In the genomic region with DNA sequence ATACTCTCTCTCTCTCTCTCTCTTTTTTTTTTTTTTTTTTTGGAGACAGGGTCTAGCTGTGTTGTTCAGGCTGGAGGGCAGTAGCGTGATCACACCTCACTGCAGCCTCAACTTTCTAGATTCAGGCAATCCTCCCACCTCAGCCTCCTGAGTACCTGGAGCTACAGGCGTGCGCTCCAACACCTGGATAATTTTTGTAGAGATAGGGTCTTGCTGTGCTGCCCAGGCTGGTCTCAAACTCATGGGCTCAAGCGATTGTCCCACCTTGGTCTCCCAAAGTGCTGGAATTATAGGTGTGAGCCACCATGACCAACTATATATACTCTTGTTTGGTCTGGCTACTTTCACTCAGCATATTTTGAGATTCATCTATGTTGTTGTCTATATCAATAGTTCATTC, we compare ENCODE assay signal across 37 cellular contexts.
"Had no signal": no experiment of that assay in that cellular context is flagged by ENCODE, and none has a peak within 500 bp of the region (broad histone marks: within the 10 kb centered on the region; RNA-seq: fewer than 3 reads in every experiment).

No MANE protein-coding gene starts in this region.

- ATAC-seq: activated CD4-positive, alpha-beta T cell treated with anti-CD3 and anti-CD28 coated beads for 36 hours; activated CD4-positive, CD25-positive, alpha-beta regulatory T cell treated with anti-CD3 and anti-CD28 coated beads, Interleukin-2, amount 50 U/mL, for 24 hours; activated CD8-positive, alpha-beta memory T cell treated with anti-CD3 and anti-CD28 coated beads, Interleukin-2, amount 10 ng/mL, durations not matched to agents 7 days and 5 days; activated CD8-positive, alpha-beta T cell treated with anti-CD3 and anti-CD28 coated beads, Interleukin-2, amount 10 ng/mL, durations not matched to agents 7 days and 5 days; activated naive CD4-positive, alpha-beta T cell treated with anti-CD3 and anti-CD28 coated beads, Interleukin-2, amount 50 U/mL, for 72 hours; foreskin keratinocyte; gastrocnemius medialis; heart left ventricle; T-cell had no signal

- H3K4me3 ChIP-seq: ascending aorta, breast epithelium, cardiac muscle cell, coronary artery, dorsolateral prefrontal cortex, esophagus muscularis mucosa, gastrocnemius medialis, heart left ventricle had no signal

- H3K36me3 ChIP-seq: ascending aorta, breast epithelium, cardiac muscle cell, esophagus muscularis mucosa, gastrocnemius medialis, heart left ventricle, WERI-Rb-1 had no signal

- DNase-seq: activated B cell treated with CpG ODN at 0.5 μM for 24 hours; activated CD4-positive, alpha-beta memory T cell treated with anti-CD3 and anti-CD28 coated beads for 36 hours; activated CD4-positive, alpha-beta T cell treated with anti-CD3 and anti-CD28 coated beads for 36 hours; activated CD4-positive, alpha-beta T cell treated with anti-CD3 and anti-CD28 coated beads, Interleukin-2, amount 10 ng/mL, durations not matched to agents 24 days and 14 days; activated CD8-positive, alpha-beta memory T cell treated with anti-CD3 and anti-CD28 coated beads, Interleukin-2, amount 10 ng/mL, durations not matched to agents 7 days and 5 days; activated CD8-positive, alpha-beta memory T cell treated with anti-CD3 and anti-CD28 coated beads, Interleukin-2, amount 50 U/mL, for 4 hours; activated CD8-positive, alpha-beta T cell treated with anti-CD3 and anti-CD28 coated beads, Interleukin-2, amount 10 ng/mL, durations not matched to agents 7 days and 5 days; activated effector memory CD4-positive, alpha-beta T cell treated with anti-CD3 and anti-CD28 coated beads, Interleukin-2, amount 50 U/mL, for 16 hours; activated naive CD4-positive, alpha-beta T cell; activated naive CD4-positive, alpha-beta T cell treated with anti-CD3 and anti-CD28 coated beads, Interleukin-2, amount 10 ng/mL, durations not matched to agents 7 days and 5 days; activated naive CD8-positive, alpha-beta T cell treated with anti-CD3 and anti-CD28 coated beads, Interleukin-2, amount 10 ng/mL, durations not matched to agents 7 days and 5 days; activated T-cell treated with anti-CD3 and anti-CD28 coated beads, Interleukin-2, amount 50 U/mL, for 1 hour; activated T-cell treated with anti-CD3 and anti-CD28 coated beads, Interleukin-2, amount 50 U/mL, for 48 hours; dorsolateral prefrontal cortex; effector memory CD4-positive, alpha-beta T cell; erythroblast; foreskin keratinocyte; gastrocnemius medialis; glutamatergic neuron; heart left ventricle; T-cell; T1000; WERI-Rb-1 had no signal

- H3K4me3 Mint-ChIP-seq: activated B cell treated with CpG ODN at 0.5 μM for 24 hours; activated CD4-positive, alpha-beta memory T cell treated with anti-CD3 and anti-CD28 coated beads for 36 hours; activated CD4-positive, alpha-beta T cell treated with anti-CD3 and anti-CD28 coated beads for 36 hours; activated CD4-positive, alpha-beta T cell treated with anti-CD3 and anti-CD28 coated beads, Interleukin-2, amount 10 ng/mL, durations not matched to agents 24 days and 14 days; activated CD8-positive, alpha-beta memory T cell treated with anti-CD3 and anti-CD28 coated beads, Interleukin-2, amount 10 ng/mL, durations not matched to agents 7 days and 5 days; activated CD8-positive, alpha-beta T cell treated with anti-CD3 and anti-CD28 coated beads, Interleukin-2, amount 10 ng/mL, durations not matched to agents 7 days and 5 days; activated naive CD4-positive, alpha-beta T cell treated with anti-CD3 and anti-CD28 coated beads, Interleukin-2, amount 10 ng/mL, durations not matched to agents 7 days and 5 days; activated naive CD8-positive, alpha-beta T cell treated with anti-CD3 and anti-CD28 coated beads, Interleukin-2, amount 10 ng/mL, durations not matched to agents 7 days and 5 days; activated T-helper 1 cell treated with anti-CD3 and anti-CD28 coated beads, Interleukin-12 subunit alpha, Interleukin-12 subunit beta, Interleukin-2, Interleukin-4 antibody, amounts not matched to agents 30 ng/mL and 10 ng/mL and 1 ng/mL, durations not matched to agents 14 hours and 24 hours and 36 hours; brain; central memory CD8-positive, alpha-beta T cell; dendritic cell treated with granulocyte-macrophage colony-stimulating factor and Interleukin-4, amounts not matched to agents 40 ng/mL and 50 ng/mL, for 4 days; T-cell; T-helper 1 cell treated with Interleukin-12 subunit alpha and Interleukin-12 subunit beta and Interleukin-4 antibody, amounts not matched to agents 30 μg/mL and 1 μg/mL, for 36 hours; T-helper 2 cell treated with Interferon-gamma antibody and Interleukin-4, amounts not matched to agents 5 μg/mL and 100 μg/mL, for 36 hours had no signal

- H3K27me3 ChIP-seq: ascending aorta, breast epithelium, cardiac muscle cell, dorsolateral prefrontal cortex, esophagus muscularis mucosa, foreskin keratinocyte, gastrocnemius medialis, heart left ventricle had no signal

- H3K4me1 ChIP-seq: breast epithelium had no signal

- H3K27ac ChIP-seq: ascending aorta, breast epithelium, cardiac muscle cell, coronary artery, dorsolateral prefrontal cortex, esophagus muscularis mucosa, foreskin keratinocyte, gastrocnemius medialis, heart left ventricle, WERI-Rb-1 had no signal

- H3K27me3 Mint-ChIP-seq: activated B cell treated with CpG ODN at 0.5 μM for 24 hours; activated CD4-positive, alpha-beta memory T cell treated with anti-CD3 and anti-CD28 coated beads for 36 hours; activated CD4-positive, alpha-beta T cell treated with anti-CD3 and anti-CD28 coated beads for 36 hours; activated CD4-positive, alpha-beta T cell treated with anti-CD3 and anti-CD28 coated beads, Interleukin-2, amount 10 ng/mL, durations not matched to agents 24 days and 14 days; activated CD8-positive, alpha-beta memory T cell treated with anti-CD3 and anti-CD28 coated beads, Interleukin-2, amount 10 ng/mL, durations not matched to agents 7 days and 5 days; activated naive CD4-positive, alpha-beta T cell treated with anti-CD3 and anti-CD28 coated beads, Interleukin-2, amount 10 ng/mL, durations not matched to agents 7 days and 5 days; activated naive CD8-positive, alpha-beta T cell treated with anti-CD3 and anti-CD28 coated beads, Interleukin-2, amount 10 ng/mL, durations not matched to agents 7 days and 5 days; brain; central memory CD8-positive, alpha-beta T cell; dendritic cell treated with granulocyte-macrophage colony-stimulating factor and Interleukin-4, amounts not matched to agents 40 ng/mL and 50 ng/mL, for 4 days; T-cell had no signal

- H3K27ac Mint-ChIP-seq: activated B cell treated with CpG ODN at 0.5 μM for 24 hours; activated CD4-positive, alpha-beta memory T cell treated with anti-CD3 and anti-CD28 coated beads for 36 hours; activated CD4-positive, alpha-beta T cell treated with anti-CD3 and anti-CD28 coated beads for 36 hours; activated CD4-positive, alpha-beta T cell treated with anti-CD3 and anti-CD28 coated beads, Interleukin-2, amount 10 ng/mL, durations not matched to agents 24 days and 14 days; activated CD8-positive, alpha-beta memory T cell treated with anti-CD3 and anti-CD28 coated beads, Interleukin-2, amount 10 ng/mL, durations not matched to agents 7 days and 5 days; activated CD8-positive, alpha-beta T cell treated with anti-CD3 and anti-CD28 coated beads, Interleukin-2, amount 10 ng/mL, durations not matched to agents 7 days and 5 days; activated naive CD4-positive, alpha-beta T cell treated with anti-CD3 and anti-CD28 coated beads, Interleukin-2, amount 10 ng/mL, durations not matched to agents 7 days and 5 days; activated naive CD4-positive, alpha-beta T cell treated with anti-CD3 and anti-CD28 coated beads, Interleukin-2, amount 50 U/mL, for 72 hours; activated naive CD8-positive, alpha-beta T cell treated with anti-CD3 and anti-CD28 coated beads, Interleukin-2, amount 10 ng/mL, durations not matched to agents 7 days and 5 days; activated T-helper 1 cell treated with anti-CD3 and anti-CD28 coated beads, Interleukin-12 subunit alpha, Interleukin-12 subunit beta, Interleukin-2, Interleukin-4 antibody, amounts not matched to agents 30 ng/mL and 10 ng/mL and 1 ng/mL, durations not matched to agents 14 hours and 24 hours and 36 hours; activated T-helper 2 cell treated with anti-CD3 and anti-CD28 coated beads, Interferon-gamma antibody, Interleukin-2, Interleukin-4, amounts not matched to agents 10 μg/mL and 5 μg/mL and 100 μg/mL, durations not matched to agents 14 hours and 24 hours and 36 hours; dendritic cell treated with granulocyte-macrophage colony-stimulating factor and Interleukin-4, amounts not matched to agents 40 ng/mL and 50 ng/mL, for 4 days; T-cell; T-helper 1 cell treated with Interleukin-12 subunit alpha and Interleukin-12 subunit beta and Interleukin-4 antibody, amounts not matched to agents 30 μg/mL and 1 μg/mL, for 36 hours; T-helper 2 cell treated with Interferon-gamma antibody and Interleukin-4, amounts not matched to agents 5 μg/mL and 100 μg/mL, for 36 hours had no signal

- H3K9me3 Mint-ChIP-seq: central memory CD8-positive, alpha-beta T cell had no signal
